Comparison of ENCODE assay signal across 20 cellular contexts in genomic region chr4:15031993-15032660, GRCh38. TPM values are rescaled to one million over a fixed set of nuclear protein-coding genes. Genes with fewer than 3 reads are reported as not detected.
DNase-seq lines count a peak whose midpoint lies in the region; ATAC-seq, FAIRE-seq and TF ChIP-seq lines count a peak whose summit lies in the region.
"Had no signal": no experiment of that assay in that cellular context is flagged by ENCODE, and none has a peak within 500 bp of the region (broad histone marks: within the 10 kb centered on the region; RNA-seq: fewer than 3 reads in every experiment).

No MANE protein-coding gene starts in this region.

- TF ChIP-seq CTCF in bronchial epithelial cell (IDR thresholded peaks at IDR 0.05; ENCODE audit: insufficient read depth, low read length, severe bottlenecking) (no peak), foreskin fibroblast (IDR thresholded peaks at IDR 0.05; ENCODE audit: low read depth, low read length) (no peak)

- FAIRE-seq in bronchial epithelial cell (lab: Jason Lieb, UNC) = no peak

- no peak overlapping the region for H3K4ac ChIP-seq in neuronal stem cell (ENCODE audit: low read length)

- H4K91ac ChIP-seq in neuronal stem cell (ENCODE audit: low read depth, low read length, poor library complexity) = no peak overlapping the region

- H3K27ac ChIP-seq in neuronal stem cell (replicated peaks; ENCODE audit: low read length) = no peak overlapping the region
- H3K27ac ChIP-seq: coronary artery, upper lobe of right lung had no signal

- DNase-seq in left ventricle myocardium superior (no peak), cardiac septum (ENCODE audit: low spot score) (no peak), bronchial epithelial cell (ENCODE audit: low read depth) (peak; percentile 73), foreskin fibroblast (peak; percentile 31 to 61), neuronal stem cell (ENCODE audit: low spot score) (no peak), midbrain (lab: John Stamatoyannopoulos, UW) (no peak)
- DNase-seq: ACHN; activated CD8-positive, alpha-beta memory T cell treated with anti-CD3 and anti-CD28 coated beads, Interleukin-2, amount 10 ng/mL, durations not matched to agents 7 days and 5 days; activated effector memory CD4-positive, alpha-beta T cell treated with Interleukin-2 at 50 U/mL for 16 hours; CD4-positive, alpha-beta memory T cell; DMS79; naive B cell; NCI-H1694 treated with DMSO at 0.1 percent for 48 hours; NCI-H446 treated with DMSO at 0.1 percent for 48 hours; SHP77 treated with DMSO at 0.1 percent for 48 hours; stimulated activated naive CD8-positive, alpha-beta T cell treated with anti-CD3 and anti-CD28 coated beads, Interleukin-15, Interleukin-2, amounts not matched to agents 100 U/mL and 50 U/mL, for 24 hours; upper lobe of right lung had no signal

- no peaks in the 10 kb centered on the region for H3K27me3 ChIP-seq in bronchial epithelial cell (ENCODE audit: control insufficient read depth, insufficient read depth, low read length)
- no peaks in the 10 kb centered on the region for H3K27me3 ChIP-seq in neuronal stem cell (ENCODE audit: control insufficient read depth in 3 of 3, insufficient read depth in 3 of 3, low read depth in 1 of 3, low read length in 3 of 3)
- H3K27me3 ChIP-seq: upper lobe of right lung had no signal

- H2BK5ac ChIP-seq in neuronal stem cell (ENCODE audit: low read length) = no peak overlapping the region

- H3K18ac ChIP-seq in neuronal stem cell (ENCODE audit: low read length) = no peak overlapping the region

- H2BK12ac ChIP-seq in neuronal stem cell (ENCODE audit: low read length) = no peak overlapping the region

- no peak overlapping the region for H3K4me2 ChIP-seq in neuronal stem cell (ENCODE audit: insufficient read depth, low read length, poor library complexity, severe bottlenecking)

- no peak overlapping the region for H2AK5ac ChIP-seq in neuronal stem cell (ENCODE audit: low read depth, low read length)

- peaks cover 0 to 3% of the 10 kb centered on the region in 2 donors for H3K9me3 ChIP-seq in neuronal stem cell (replicated peaks in 1 of 2; ENCODE audit: control insufficient read depth in 2 of 2, insufficient read depth in 1 of 2, low read depth in 1 of 2, low read length in 2 of 2)
- H3K9me3 ChIP-seq: upper lobe of right lung had no signal

- H3K4me1 ChIP-seq in neuronal stem cell (ENCODE audit: control insufficient read depth in 2 of 2, insufficient read depth in 1 of 2, low read depth in 1 of 2, low read length in 2 of 2) = no peaks in the 10 kb centered on the region

- no peaks in the 10 kb centered on the region for H3K79me1 ChIP-seq in neuronal stem cell (ENCODE audit: low read depth, low read length)

- no peak overlapping the region for H4K8ac ChIP-seq in neuronal stem cell (ENCODE audit: low read depth, low read length)

- no peak overlapping the region for H3K9ac ChIP-seq in neuronal stem cell (ENCODE audit: low read depth, low read length, poor library complexity)

- H3K14ac ChIP-seq in neuronal stem cell (ENCODE audit: low read length) = no peak overlapping the region

- no peak overlapping the region for H2BK120ac ChIP-seq in neuronal stem cell (ENCODE audit: low read depth, low read length)

- H3K36me3 ChIP-seq in bronchial epithelial cell (ENCODE audit: control insufficient read depth, insufficient read depth, low read length) = peaks cover 2% of the 10 kb centered on the region
- no peaks in the 10 kb centered on the region for H3K36me3 ChIP-seq in neuronal stem cell (replicated peaks in 1 of 2; ENCODE audit: control insufficient read depth in 2 of 2, insufficient read depth in 2 of 2, low read length in 2 of 2)

- H3K4me3 ChIP-seq in bronchial epithelial cell (ENCODE audit: low read depth, low read length) = no peak overlapping the region
- H3K4me3 ChIP-seq in foreskin fibroblast (ENCODE audit: low read depth in 1 of 2, low read length in 2 of 2) = no peak overlapping the region
- no peak overlapping the region for H3K4me3 ChIP-seq in neuronal stem cell (ENCODE audit: low read length in 2 of 2)
- H3K4me3 ChIP-seq: coronary artery, upper lobe of right lung had no signal

- intact Hi-C loops in left ventricle myocardium superior (cut with micrococcal nuclease) = no loop called here
- intact Hi-C loops in cardiac septum (cut with DNase I) = no loop called here

- H3K23ac ChIP-seq in neuronal stem cell (ENCODE audit: low read depth, low read length, poor library complexity) = no peak overlapping the region

- no CpG with 5 or more reads among the region's 2 CpGs for WGBS in neuronal stem cell (ENCODE audit: extremely low coverage in 2 of 2, insufficient read length in 2 of 2, insufficient replicate concordance in 1 of 2), 2 donors

- no peak overlapping the region for H2AFZ ChIP-seq in neuronal stem cell (ENCODE audit: low read length)

- no peak overlapping the region for H2BK15ac ChIP-seq in neuronal stem cell (ENCODE audit: low read length)

- peak; percentile 30 for ATAC-seq in left ventricle myocardium superior
- no peak for ATAC-seq in HG03095 (IDR thresholded peaks at IDR 0.05; ENCODE audit: unreplicated experiment)
- no peak for ATAC-seq in HG03521 (IDR thresholded peaks at IDR 0.05; ENCODE audit: unreplicated experiment)
- ATAC-seq: activated CD8-positive, alpha-beta memory T cell treated with anti-CD3 and anti-CD28 coated beads, Interleukin-2, amount 10 ng/mL, durations not matched to agents 7 days and 5 days; stimulated activated naive CD8-positive, alpha-beta T cell treated with anti-CD3 and anti-CD28 coated beads, Interleukin-15, Interleukin-2, amounts not matched to agents 100 U/mL and 50 U/mL, for 24 hours; upper lobe of right lung had no signal

RNA-seq across cellular contexts. Expression of gene CPEB2, which starts 29.8 kb away (rescaled TPM):
- total RNA-seq in left ventricle myocardium superior = 24.3 TPM
- total RNA-seq in cardiac septum = 17.7 TPM
- 9.0 and 11.3 TPM in 2 replicates for total RNA-seq in bronchial epithelial cell
- 0.70 TPM for polyA plus RNA-seq in neuronal stem cell (2013, experiment 1 of 2)
- 0.73 TPM for polyA plus RNA-seq in neuronal stem cell (2013, experiment 2 of 2)

Comparison
In these comparisons a context has a peak if more than half of its experiments do, and no peak if none do; other contexts are left out.
1. DNase-seq: peak in bronchial epithelial cell (single experiment) and foreskin fibroblast (2 of 2); none in left ventricle myocardium superior (single experiment), cardiac septum (single experiment), neuronal stem cell (single experiment) and midbrain (single experiment).